ENCODE assay signal across 16 cellular contexts in genomic region chr15:29476503-29477080, GRCh38.
"Had no signal": no experiment of that assay in that cellular context is flagged by ENCODE, and none has a peak within 500 bp of the region (broad histone marks: within the 10 kb centered on the region; RNA-seq: fewer than 3 reads in every experiment).

No MANE protein-coding gene starts in this region.

- H3K9me3 Mint-ChIP-seq: dendritic cell treated with granulocyte-macrophage colony-stimulating factor and Interleukin-4, amounts not matched to agents 40 ng/mL and 50 ng/mL, for 4 days; effector memory CD8-positive, alpha-beta T cell; nephron; stimulated activated memory B cell treated with anti-CD40 and anti-IgM and Interleukin-4, amounts not matched to agents 10 μg/mL and 1 μg/mL and 100 μg/mL, for 72 hours; stimulated activated naive CD8-positive, alpha-beta T cell treated with anti-CD3 and anti-CD28 coated beads, Interleukin-15, Interleukin-2, amounts not matched to agents 100 ng/mL and 50 ng/mL, for 24 hours had no signal

- H3K36me3 Mint-ChIP-seq: naive B cell; stimulated activated memory B cell treated with anti-CD40 and anti-IgM and Interleukin-4, amounts not matched to agents 10 μg/mL and 1 μg/mL and 100 μg/mL, for 72 hours had no signal

- ATAC-seq: effector memory CD8-positive, alpha-beta T cell; sciatic nerve; stimulated activated memory B cell treated with anti-CD40 and anti-IgM and Interleukin-4, amounts not matched to agents 10 μg/mL and 1 μg/mL and 100 μg/mL, for 72 hours had no signal

- H3K4me1 Mint-ChIP-seq: naive B cell; nephron; stimulated activated memory B cell treated with anti-CD40 and anti-IgM and Interleukin-4, amounts not matched to agents 10 μg/mL and 1 μg/mL and 100 μg/mL, for 72 hours had no signal

- H3K27ac Mint-ChIP-seq: dendritic cell treated with granulocyte-macrophage colony-stimulating factor and Interleukin-4, amounts not matched to agents 40 ng/mL and 50 ng/mL, for 4 days; effector memory CD8-positive, alpha-beta T cell; naive B cell; nephron; stimulated activated memory B cell treated with anti-CD40 and anti-IgM and Interleukin-4, amounts not matched to agents 10 μg/mL and 1 μg/mL and 100 μg/mL, for 72 hours; stimulated activated naive CD8-positive, alpha-beta T cell treated with anti-CD3 and anti-CD28 coated beads, Interleukin-15, Interleukin-2, amounts not matched to agents 100 ng/mL and 50 ng/mL, for 24 hours had no signal

- H3K27me3 Mint-ChIP-seq: dendritic cell treated with granulocyte-macrophage colony-stimulating factor and Interleukin-4, amounts not matched to agents 40 ng/mL and 50 ng/mL, for 4 days; stimulated activated naive CD8-positive, alpha-beta T cell treated with anti-CD3 and anti-CD28 coated beads, Interleukin-15, Interleukin-2, amounts not matched to agents 100 ng/mL and 50 ng/mL, for 24 hours had no signal

- DNase-seq: effector memory CD8-positive, alpha-beta T cell; esophagus squamous epithelium; foreskin fibroblast; head of caudate nucleus; mesendoderm; naive B cell; spleen; stimulated activated CD4-positive, alpha-beta T cell treated with anti-CD3 and anti-CD28 coated beads, Interleukin-15, amount 100 ng/mL, for 24 hours; stimulated activated CD4-positive, alpha-beta T cell treated with anti-CD3 and anti-CD28 coated beads, Interleukin-1b, Interleukin-23, amount 100 ng/mL, for 48 hours; stimulated activated CD4-positive, alpha-beta T cell treated with anti-CD3 and anti-CD28 coated beads, Interleukin-4, amount 100 ng/mL, for 24 hours; transverse colon had no signal

- H3K4me3 Mint-ChIP-seq: dendritic cell treated with granulocyte-macrophage colony-stimulating factor and Interleukin-4, amounts not matched to agents 40 ng/mL and 50 ng/mL, for 4 days; effector memory CD8-positive, alpha-beta T cell; naive B cell; nephron; stimulated activated memory B cell treated with anti-CD40 and anti-IgM and Interleukin-4, amounts not matched to agents 10 μg/mL and 1 μg/mL and 100 μg/mL, for 72 hours; stimulated activated naive CD8-positive, alpha-beta T cell treated with anti-CD3 and anti-CD28 coated beads, Interleukin-15, Interleukin-2, amounts not matched to agents 100 ng/mL and 50 ng/mL, for 24 hours had no signal
